In genomic region chr7:51031216-51031615, GRCh38 we compare ENCODE assay signal across 24 cellular contexts.
"Had no signal": no experiment of that assay in that cellular context is flagged by ENCODE, and none has a peak within 500 bp of the region (broad histone marks: within the 10 kb centered on the region; RNA-seq: fewer than 3 reads in every experiment).

No MANE protein-coding gene starts in this region.

- DNase-seq: activated CD4-positive, alpha-beta T cell treated with anti-CD3 and anti-CD28 coated beads for 48 hours; activated CD4-positive, alpha-beta T cell treated with anti-CD3 and anti-CD28 coated beads, Interleukin-2, amount 50 U/mL, for 4 hours; activated CD4-positive, CD25-positive, alpha-beta regulatory T cell treated with anti-CD3 and anti-CD28 coated beads, Interleukin-2, amount 50 U/mL, for 72 hours; activated CD8-positive, alpha-beta memory T cell treated with anti-CD3 and anti-CD28 coated beads, Interleukin-2, amount 10 ng/mL, durations not matched to agents 7 days and 5 days; activated CD8-positive, alpha-beta T cell treated with anti-CD3 and anti-CD28 coated beads, Interleukin-2, amount 10 ng/mL, durations not matched to agents 7 days and 5 days; activated effector memory CD4-positive, alpha-beta T cell treated with anti-CD3 and anti-CD28 coated beads, Interleukin-2, amount 50 U/mL, for 16 hours; activated naive CD4-positive, alpha-beta T cell treated with Interleukin-2 at 50 U/mL for 16 hours; activated T-cell treated with anti-CD3 and anti-CD28 coated beads, Interleukin-2, amount 50 U/mL, for 4 hours; NCI-H1092 treated with DMSO at 0.1 percent for 48 hours; NCI-H1436; NCI-H187; NCI-H2081; NCI-H446; NCI-H524; Right ventricle myocardium superior; SJCRH30; SK-N-SH; SW 1271 had no signal

- H3K4me1 ChIP-seq: SJCRH30 had no signal

- H3K27me3 Mint-ChIP-seq: activated naive CD8-positive, alpha-beta T cell had no signal

- H3K27ac ChIP-seq: KMS-11, Peyer's patch, RWPE1, SJCRH30 had no signal

- H3K4me1 Mint-ChIP-seq: activated CD8-positive, alpha-beta memory T cell treated with anti-CD3 and anti-CD28 coated beads, Interleukin-2, amount 10 ng/mL, durations not matched to agents 7 days and 5 days had no signal

- H3K27me3 ChIP-seq: Peyer's patch, SJCRH30 had no signal

- H3K27ac Mint-ChIP-seq: activated CD8-positive, alpha-beta memory T cell treated with anti-CD3 and anti-CD28 coated beads, Interleukin-2, amount 10 ng/mL, durations not matched to agents 7 days and 5 days; activated CD8-positive, alpha-beta T cell treated with anti-CD3 and anti-CD28 coated beads, Interleukin-2, amount 10 ng/mL, durations not matched to agents 7 days and 5 days; activated naive CD8-positive, alpha-beta T cell; T-helper 1 cell treated with Interleukin-12 subunit alpha and Interleukin-12 subunit beta and Interleukin-4 antibody, amounts not matched to agents 30 μg/mL and 1 μg/mL, for 36 hours; WTC11 had no signal

- H3K36me3 Mint-ChIP-seq: activated CD8-positive, alpha-beta memory T cell treated with anti-CD3 and anti-CD28 coated beads, Interleukin-2, amount 10 ng/mL, durations not matched to agents 7 days and 5 days; activated naive CD8-positive, alpha-beta T cell had no signal

- H3K36me3 ChIP-seq: SJCRH30 had no signal

- H3K9me3 Mint-ChIP-seq: activated T-cell treated with anti-CD3 and anti-CD28 coated beads, Interleukin-2, amount 50 U/mL, for 4 hours; T-helper 1 cell treated with Interleukin-12 subunit alpha and Interleukin-12 subunit beta and Interleukin-4 antibody, amounts not matched to agents 30 μg/mL and 1 μg/mL, for 36 hours; WTC11 had no signal

- H3K4me3 ChIP-seq: Peyer's patch, SJCRH30 had no signal

- ATAC-seq: activated CD8-positive, alpha-beta memory T cell treated with anti-CD3 and anti-CD28 coated beads, Interleukin-2, amount 10 ng/mL, durations not matched to agents 7 days and 5 days; activated CD8-positive, alpha-beta T cell treated with anti-CD3 and anti-CD28 coated beads, Interleukin-2, amount 10 ng/mL, durations not matched to agents 7 days and 5 days; activated T-cell treated with anti-CD3 and anti-CD28 coated beads, Interleukin-2, amount 50 U/mL, for 4 hours; WTC11 had no signal

- H3K4me3 Mint-ChIP-seq: activated CD8-positive, alpha-beta memory T cell treated with anti-CD3 and anti-CD28 coated beads, Interleukin-2, amount 10 ng/mL, durations not matched to agents 7 days and 5 days; activated CD8-positive, alpha-beta T cell treated with anti-CD3 and anti-CD28 coated beads, Interleukin-2, amount 10 ng/mL, durations not matched to agents 7 days and 5 days; activated naive CD8-positive, alpha-beta T cell; activated T-cell treated with anti-CD3 and anti-CD28 coated beads, Interleukin-2, amount 50 U/mL, for 4 hours; T-helper 1 cell treated with Interleukin-12 subunit alpha and Interleukin-12 subunit beta and Interleukin-4 antibody, amounts not matched to agents 30 μg/mL and 1 μg/mL, for 36 hours; WTC11 had no signal

- H3K9me3 ChIP-seq: Peyer's patch, SJCRH30, SK-N-SH had no signal
